Comparison of ENCODE assay signal across 8 cellular contexts in genomic region chrX:53279296-53280237, GRCh38. TPM values are rescaled to one million over a fixed set of nuclear protein-coding genes. Genes with fewer than 3 reads are reported as not detected.
A peak's percentile ranks its signal among the peaks of the same experiment; 100 is the strongest.
DNase-seq lines count a peak whose midpoint lies in the region; ATAC-seq and TF ChIP-seq lines count a peak whose summit lies in the region.
"Had no signal": no experiment of that assay in that cellular context is flagged by ENCODE, and none has a peak within 500 bp of the region (broad histone marks: within the 10 kb centered on the region; RNA-seq: fewer than 3 reads in every experiment).

No MANE protein-coding gene starts in this region.

- peaks cover 6% of the 10 kb centered on the region for H3K9me1 ChIP-seq in IMR-90 (ENCODE audit: insufficient read depth, low read length)

- 79% methylated on average over 4 of the region's 14 CpGs; no CpG with 5 or more reads in 1 of the 2 experiments for WGBS in IMR-90 (ENCODE audit: extremely low coverage in 2 of 2, insufficient read length in 1 of 2), 2 experiments

- peaks cover 24% of the 10 kb centered on the region for H3K4me1 Mint-ChIP-seq in chondrocyte (ENCODE audit: low read depth)

- H3K27me3 ChIP-seq in DND-41 (ENCODE audit: insufficient read depth, low read length, poor library complexity) = no peaks in the 10 kb centered on the region
- peaks cover 13% of the 10 kb centered on the region; the same call in 1 of the 2 replicates for H3K27me3 ChIP-seq in IMR-90 (ENCODE audit: control insufficient read depth, insufficient read depth, low read length)
- peaks cover 3% of the 10 kb centered on the region for H3K27me3 ChIP-seq in rectal smooth muscle tissue (ENCODE audit: control insufficient read depth, insufficient read depth, low read length)
- H3K27me3 ChIP-seq: ascending aorta had no signal

- H2BK120ac ChIP-seq in IMR-90 (ENCODE audit: low read depth, low read length) = no peak overlapping the region

- peak; percentile 34 for TF ChIP-seq CTCF in DND-41 (IDR thresholded peaks at IDR 0.05; ENCODE audit: borderline replicate concordance, extremely low read depth, low read length, poor library complexity, severe bottlenecking)
- TF ChIP-seq CTCF in IMR-90 (conservative IDR thresholded peaks at IDR 0.05; ENCODE audit: low read depth, low read length) = no peak
- peak; percentile 9 for TF ChIP-seq CTCF in chondrocyte (IDR thresholded peaks at IDR 0.05)

- H2AFZ ChIP-seq in DND-41 (ENCODE audit: low read depth, low read length) (no peak overlapping the region), IMR-90 (replicated peaks; ENCODE audit: low read length, poor library complexity) (no peak overlapping the region)

- peaks cover 3% of the 10 kb centered on the region; the same call in 1 of the 2 replicates for H3K4me1 ChIP-seq in DND-41 (ENCODE audit: insufficient read depth, low read length)
- peaks cover 7% of the 10 kb centered on the region for H3K4me1 ChIP-seq in IMR-90 (ENCODE audit: control insufficient read depth, insufficient read depth, low read length)
- H3K4me1 ChIP-seq in rectal smooth muscle tissue (ENCODE audit: control insufficient read depth, insufficient read depth, low read length) = peaks cover 5% of the 10 kb centered on the region

- H4K8ac ChIP-seq in IMR-90 (ENCODE audit: low read depth in 2 of 2, low read length in 2 of 2) = no peak overlapping the region; a peak in 1 of 4 replicates

- H3K79me1 ChIP-seq in IMR-90 (ENCODE audit: low read depth in 1 of 2, low read length in 2 of 2) = peaks cover 5 to 19% of the 10 kb centered on the region in 2 experiments; a peak in 3 of 4 replicates

- no peak overlapping the region for H3K23ac ChIP-seq in IMR-90 (ENCODE audit: low read depth, low read length)

- H2BK20ac ChIP-seq in IMR-90 (ENCODE audit: low read depth, low read length) = no peak overlapping the region

- ATAC-seq in DND-41 (ENCODE audit: insufficient read depth, low read depth) = peak; percentile 68
- no peak for ATAC-seq in IMR-90 (ENCODE audit: low read depth)
- ATAC-seq in HG02973 (IDR thresholded peaks at IDR 0.05; ENCODE audit: unreplicated experiment) = no peak

- no peak overlapping the region; the same call in 1 of the 2 replicates for H3K14ac ChIP-seq in IMR-90 (replicated peaks; ENCODE audit: low read depth, low read length)

- no peaks in the 10 kb centered on the region for H3K36me3 ChIP-seq in DND-41 (ENCODE audit: insufficient read depth, low read length)
- H3K36me3 ChIP-seq in IMR-90 (ENCODE audit: control insufficient read depth, insufficient read depth, low read length) = no peaks in the 10 kb centered on the region
- no peaks in the 10 kb centered on the region for H3K36me3 ChIP-seq in rectal smooth muscle tissue (ENCODE audit: control insufficient read depth, insufficient read depth, low read length)
- H3K36me3 ChIP-seq: ascending aorta had no signal

- TF ChIP-seq POLR2A in IMR-90 (IDR thresholded peaks at IDR 0.05; ENCODE audit: low read depth, low read length) = no peak

- peak overlapping the region; percentile 50; the same call in 1 of the 2 replicates for H2AK5ac ChIP-seq in IMR-90 (ENCODE audit: low read depth, low read length)

- no peak for TF ChIP-seq RAD21 in IMR-90 (IDR thresholded peaks at IDR 0.05; ENCODE audit: low read length)

- H3K9me3 Mint-ChIP-seq in chondrocyte (ENCODE audit: low read depth) = peaks cover 3% of the 10 kb centered on the region

- in situ Hi-C loops in IMR-90 (cut with MboI; ENCODE audit: low sequenced_read_pairs) = no loop called here

- peak overlapping the region; percentile 43; the same call in 1 of the 2 replicates for H3K18ac ChIP-seq in IMR-90 (ENCODE audit: low read depth, low read length)

- POLR2A ChIA-PET in IMR-90 (lab: Charles Lee; ENCODE audit: unreplicated experiment) = interaction anchor here (0.6 kb wide), 1 partner anchor 15 kb away, joined by 6 read pairs; no protein-coding TSS in a partner anchor

- dilution Hi-C loops in IMR-90 (cut with HindIII; ENCODE audit: low sequenced_read_pairs, unreplicated experiment) = no loop called here

- intact Hi-C loops in IMR-90 (cut with micrococcal nuclease) = no loop called here

- H3K9ac ChIP-seq in DND-41 (ENCODE audit: low read depth, low read length) (no peak overlapping the region), IMR-90 (ENCODE audit: low read depth, low read length) (peak overlapping the region; percentile 50), rectal smooth muscle tissue (ENCODE audit: low read length) (no peak overlapping the region)

- DNase-seq in DND-41 (peak; percentile 34), IMR-90 (no peak), chondrocyte (ENCODE audit: low spot score) (no peak), NCI-H1048 (lab: John Stamatoyannopoulos, UW) (no peak), D341Med (ENCODE audit: low spot score) (no peak)

- no peak overlapping the region for H3K4me3 ChIP-seq in DND-41 (ENCODE audit: low read depth in 1 of 2, low read length in 2 of 2)
- peak overlapping the region; percentile 15; the same call in 1 of the 2 replicates for H3K4me3 ChIP-seq in IMR-90 (ENCODE audit: insufficient read depth, low read depth, low read length)
- peak overlapping the region; percentile 49 for H3K4me3 ChIP-seq in rectal smooth muscle tissue (ENCODE audit: low read length)

- no peak overlapping the region for H3K4me3 Mint-ChIP-seq in chondrocyte (ENCODE audit: unreplicated experiment)

- H4K91ac ChIP-seq in IMR-90 (ENCODE audit: insufficient read depth, low read depth, low read length) = no peak overlapping the region

- no peak overlapping the region; the same call in 1 of the 2 replicates for H3K4ac ChIP-seq in IMR-90 (ENCODE audit: low read depth, low read length)

- no TSS peak for BruUV-seq in IMR-90 (replicated peaks; lab: Mats Ljungman, UMichigan)

- H2AK9ac ChIP-seq in IMR-90 (replicated peaks; ENCODE audit: low read depth, low read length, poor library complexity) = peak overlapping the region; percentile 85

- no peak overlapping the region for H2BK5ac ChIP-seq in IMR-90 (ENCODE audit: low read depth, low read length, poor library complexity, severe bottlenecking)

- CTCF ChIA-PET in IMR-90 (lab: Yijun Ruan, JAX) = interaction anchor here (1.1 kb wide), 1 partner anchor 34 kb away, joined by 4 read pairs; no protein-coding TSS in a partner anchor

- H3K36me3 Mint-ChIP-seq in chondrocyte (ENCODE audit: low read depth) = no peaks in the 10 kb centered on the region

- no peak overlapping the region for H2BK15ac ChIP-seq in IMR-90 (ENCODE audit: low read depth, low read length)

- H4K20me1 ChIP-seq in DND-41 (ENCODE audit: insufficient read depth, low read length) (no peaks in the 10 kb centered on the region), IMR-90 (ENCODE audit: insufficient read depth, low read length) (peaks cover 4% of the 10 kb centered on the region; the same call in 1 of the 2 replicates)

- no peaks in the 10 kb centered on the region for H3K27me3 Mint-ChIP-seq in chondrocyte (ENCODE audit: low read depth)

- H3K27ac Mint-ChIP-seq in chondrocyte (ENCODE audit: unreplicated experiment) = peak overlapping the region; percentile 51

- H4K5ac ChIP-seq in IMR-90 (ENCODE audit: low read depth, low read length) = peak overlapping the region; percentile 34; the same call in 1 of the 2 replicates

- no peak overlapping the region for H3K27ac ChIP-seq in DND-41 (ENCODE audit: low read length)
- no peak overlapping the region for H3K27ac ChIP-seq in IMR-90 (ENCODE audit: insufficient read depth, low read length)
- no peak overlapping the region for H3K27ac ChIP-seq in rectal smooth muscle tissue (ENCODE audit: low read depth, low read length)
- H3K27ac ChIP-seq: ascending aorta had no signal

- H3K4me2 ChIP-seq in DND-41 (ENCODE audit: insufficient read depth, low read length) = peak overlapping the region; percentile 41; the same call in 1 of the 2 replicates
- peak overlapping the region; percentile 90 for H3K4me2 ChIP-seq in IMR-90 (ENCODE audit: low read depth, low read length)

- H3K9me3 ChIP-seq in DND-41 (ENCODE audit: insufficient read depth, low read length, severe bottlenecking) = no peaks in the 10 kb centered on the region
- no peaks in the 10 kb centered on the region for H3K9me3 ChIP-seq in IMR-90 (ENCODE audit: control insufficient read depth, insufficient read depth, low read length)
- H3K9me3 ChIP-seq: ascending aorta had no signal

- no peak overlapping the region for H3K56ac ChIP-seq in IMR-90 (ENCODE audit: extremely low read depth, insufficient read depth, low read length)

- H3K79me2 ChIP-seq in DND-41 (ENCODE audit: insufficient read depth, low read length) = no peaks in the 10 kb centered on the region

TF ChIP-seq in IMR-90, 13 proteins besides CTCF, POLR2A, EP300 and RAD21 (continues in another document):
- no peak for TF ChIP-seq RFX5 (IDR thresholded peaks at IDR 0.05; ENCODE audit: low read depth, low read length)
- no peak for TF ChIP-seq SMC3 (IDR thresholded peaks at IDR 0.05; ENCODE audit: low read depth, low read length)
- TF ChIP-seq BHLHE40 (IDR thresholded peaks at IDR 0.05; ENCODE audit: low read depth, low read length) = no peak
- TF ChIP-seq CEBPB (IDR thresholded peaks at IDR 0.05; ENCODE audit: low read depth, low read length) = no peak
- no peak for TF ChIP-seq MAZ (IDR thresholded peaks at IDR 0.05; ENCODE audit: borderline replicate concordance, low read depth, low read length)
- no peak for TF ChIP-seq CHD1 (IDR thresholded peaks at IDR 0.05; ENCODE audit: low read depth, low read length)
- no peak for TF ChIP-seq MAFK (IDR thresholded peaks at IDR 0.05; ENCODE audit: low read depth, low read length)
- no peak for TF ChIP-seq ELK1 (IDR thresholded peaks at IDR 0.05; ENCODE audit: borderline replicate concordance, low read depth, low read length)
- TF ChIP-seq RCOR1 (IDR thresholded peaks at IDR 0.05; ENCODE audit: insufficient replicate concordance, low read length) = no peak

RNA-seq across cellular contexts. Expression of gene IQSEC2, which starts 1.8 kb away (rescaled TPM):
- total RNA-seq in IMR-90 (2012; rRNA removed) (2.5 and 3.9 TPM in 2 replicates), chondrocyte (8.0 to 11.6 TPM (median 8.2 TPM) in 3 replicates)
- polyA plus RNA-seq in IMR-90 (2012; rRNA removed) = 11.4 and 13.0 TPM in 2 replicates
- 11.5 and 14.2 TPM in 2 replicates for polyA plus RNA-seq in IMR-90 (2012; cell fraction: cytosol; rRNA removed)
- 17.3 and 23.1 TPM in 2 replicates for polyA plus RNA-seq in IMR-90 (2012; cell fraction: nucleus; rRNA removed; ENCODE audit: low replicate concordance)

RNA-seq across cellular contexts. Expression of gene KDM5C, which starts 54.6 kb away (rescaled TPM):
- total RNA-seq in IMR-90 (2012; rRNA removed) = 65.8 and 84.6 TPM in 2 replicates
- polyA plus RNA-seq in IMR-90 (2012; rRNA removed) = 75.4 and 75.8 TPM in 2 replicates
- 55.1 and 56.5 TPM in 2 replicates for polyA plus RNA-seq in IMR-90 (2012; cell fraction: cytosol; rRNA removed)
- 183 and 297 TPM in 2 replicates for polyA plus RNA-seq in IMR-90 (2012; cell fraction: nucleus; rRNA removed; ENCODE audit: low replicate concordance)
- 70.1 to 85.0 TPM (median 75.2 TPM) in 3 replicates for total RNA-seq in chondrocyte

Comparison
In these comparisons a context has a peak if more than half of its experiments do, and no peak if none do; other contexts are left out.
1. H3K4me3 ChIP-seq: peak in IMR-90 (single experiment) and rectal smooth muscle tissue (single experiment); none in DND-41 (0 of 2).